ENCODE assay signal across 8 cellular contexts in genomic region chr9:112361602-112362001, GRCh38. TPM values are rescaled to one million over a fixed set of nuclear protein-coding genes. Genes with fewer than 3 reads are reported as not detected.
DNase-seq lines count a peak whose midpoint lies in the region; ATAC-seq and TF ChIP-seq lines count a peak whose summit lies in the region.

No MANE protein-coding gene starts in this region.

- dilution Hi-C loops in IMR-90 (cut with HindIII; ENCODE audit: low sequenced_read_pairs, unreplicated experiment), result no loop called here

- H4K5ac ChIP-seq in IMR-90 (ENCODE audit: low read depth, low read length), result no peak overlapping the region

- H4K8ac ChIP-seq in IMR-90 (ENCODE audit: low read depth in 2 of 2, low read length in 2 of 2), result no peak overlapping the region

- WGBS in IMR-90 (ENCODE audit: extremely low coverage in 2 of 2, insufficient read length in 1 of 2), 2 experiments, result no CpG with 5 or more reads among the region's 4 CpGs
- 8% methylated on average over 4 of the region's 4 CpGs for WGBS in prostate gland

- no peak overlapping the region for H2BK5ac ChIP-seq in IMR-90 (ENCODE audit: low read depth, low read length, poor library complexity, severe bottlenecking)

- H3K4me1 ChIP-seq in IMR-90 (ENCODE audit: control insufficient read depth, insufficient read depth, low read length) (no peaks in the 10 kb centered on the region; the same call in 1 of the 2 replicates), prostate gland (replicated peaks) (no peaks in the 10 kb centered on the region)

- peak; percentile 12 for DNase-seq in Calu3
- peak; percentile 59 for DNase-seq in IMR-90
- DNase-seq in RPMI8226, result peak; percentile 44
- DNase-seq in fibroblast of gingiva (ENCODE audit: low read depth), result peak; percentile 25
- peak; percentile 20 for DNase-seq in prostate gland (ENCODE audit: low spot score)
- no peak for DNase-seq in germinal center (ENCODE audit: low spot score)

- no peak overlapping the region for H2AK5ac ChIP-seq in IMR-90 (ENCODE audit: low read depth, low read length)

- no peak overlapping the region for H3K9ac ChIP-seq in IMR-90 (ENCODE audit: low read depth, low read length)

- H3K14ac ChIP-seq in IMR-90 (replicated peaks; ENCODE audit: low read depth, low read length), result no peak overlapping the region

- H3K4me3 Mint-ChIP-seq in Calu3 (ENCODE audit: low read depth, unreplicated experiment), result no peak overlapping the region

- no peaks in the 10 kb centered on the region for H3K4me1 Mint-ChIP-seq in Calu3 (ENCODE audit: low read depth, unreplicated experiment)

- peak; percentile 50 for TF ChIP-seq RAD21 in IMR-90 (IDR thresholded peaks at IDR 0.05; ENCODE audit: low read length)

- BruUV-seq in Calu3 (replicated peaks; lab: Mats Ljungman, UMichigan) (no TSS peak), IMR-90 (replicated peaks; lab: Mats Ljungman, UMichigan) (no TSS peak)

- no peak overlapping the region for H3K23ac ChIP-seq in IMR-90 (ENCODE audit: low read depth, low read length)

- H3K9me1 ChIP-seq in IMR-90 (ENCODE audit: insufficient read depth, low read length), result no peaks in the 10 kb centered on the region

- H3K27ac Mint-ChIP-seq in Calu3 (ENCODE audit: unreplicated experiment), result no peak overlapping the region

- intact Hi-C loops in Calu3 (cut with micrococcal nuclease; ENCODE audit: unreplicated experiment) (loop anchor here (1.0 to 5.0 kb wide), 4 partner anchors 248 to 599 kb away; no protein-coding TSS in a partner anchor), IMR-90 (cut with micrococcal nuclease) (loop anchor here (1.0 to 2.0 kb wide), 2 partner anchors 264 to 601 kb away; no protein-coding TSS in a partner anchor), prostate gland (cut with DNase I) (loop anchor here (2.0 to 5.0 kb wide), 2 partner anchors 263 to 604 kb away; no protein-coding TSS in a partner anchor)

- H3K4me3 ChIP-seq in IMR-90 (ENCODE audit: insufficient read depth, low read depth, low read length) (no peak overlapping the region), prostate gland (no peak overlapping the region)

- no peak overlapping the region for H2BK20ac ChIP-seq in IMR-90 (ENCODE audit: low read depth, low read length)

- H3K27me3 ChIP-seq in IMR-90 (ENCODE audit: control insufficient read depth, insufficient read depth, low read length), result no peaks in the 10 kb centered on the region
- H3K27me3 ChIP-seq in prostate gland (replicated peaks; ENCODE audit: insufficient read depth), result no peaks in the 10 kb centered on the region

- H2BK120ac ChIP-seq in IMR-90 (ENCODE audit: low read depth, low read length), result no peak overlapping the region

- no peaks in the 10 kb centered on the region for H4K20me1 ChIP-seq in IMR-90 (ENCODE audit: insufficient read depth, low read length)

- H2AK9ac ChIP-seq in IMR-90 (replicated peaks; ENCODE audit: low read depth, low read length, poor library complexity), result no peak overlapping the region

- H3K27ac ChIP-seq in IMR-90 (ENCODE audit: insufficient read depth, low read length) (no peak overlapping the region), prostate gland (no peak overlapping the region)

- H3K36me3 ChIP-seq in IMR-90 (ENCODE audit: control insufficient read depth, insufficient read depth, low read length) (no peaks in the 10 kb centered on the region), prostate gland (no peaks in the 10 kb centered on the region)

- no peak overlapping the region for H3K4ac ChIP-seq in IMR-90 (ENCODE audit: low read depth, low read length)

- H3K36me3 Mint-ChIP-seq in Calu3 (ENCODE audit: insufficient read depth, unreplicated experiment), result no peaks in the 10 kb centered on the region

- 0 out of 3 replicates have a peak overlapping the region, but pooled peaks have one; percentile 84 for H2BK15ac ChIP-seq in IMR-90 (ENCODE audit: low read depth, low read length)

- H3K18ac ChIP-seq in IMR-90 (ENCODE audit: low read depth, low read length), result no peak overlapping the region

- ATAC-seq in IMR-90 (ENCODE audit: low read depth) (peak; percentile 63), HG03045 (IDR thresholded peaks at IDR 0.05; ENCODE audit: unreplicated experiment) (no peak), GM21825 (IDR thresholded peaks at IDR 0.05; ENCODE audit: unreplicated experiment) (no peak)

- POLR2A ChIA-PET in IMR-90 (lab: Charles Lee; ENCODE audit: unreplicated experiment), result no interaction called here

- no peaks in the 10 kb centered on the region for H3K79me1 ChIP-seq in IMR-90 (ENCODE audit: low read depth in 1 of 2, low read length in 2 of 2)

- no peaks in the 10 kb centered on the region for H3K9me3 ChIP-seq in IMR-90 (ENCODE audit: control insufficient read depth, insufficient read depth, low read length)
- no peaks in the 10 kb centered on the region for H3K9me3 ChIP-seq in prostate gland

- H3K27me3 Mint-ChIP-seq in Calu3 (ENCODE audit: unreplicated experiment), result no peaks in the 10 kb centered on the region

- no peak overlapping the region for H2AFZ ChIP-seq in IMR-90 (replicated peaks; ENCODE audit: low read length, poor library complexity)

- in situ Hi-C loops in IMR-90 (cut with MboI; ENCODE audit: low sequenced_read_pairs), result loop anchor here (5.0 kb wide), 2 partner anchors 269 to 599 kb away; no protein-coding TSS in a partner anchor

- no peak overlapping the region for H4K91ac ChIP-seq in IMR-90 (ENCODE audit: insufficient read depth, low read depth, low read length)

- no peak for TF ChIP-seq CTCF in Calu3 (IDR thresholded peaks at IDR 0.05; ENCODE audit: unreplicated experiment)
- peak; percentile 55 for TF ChIP-seq CTCF in IMR-90 (conservative IDR thresholded peaks at IDR 0.05; ENCODE audit: low read depth, low read length)
- TF ChIP-seq CTCF in prostate gland (IDR thresholded peaks at IDR 0.05), result peak in 3 of 4 experiments; percentile 67 to 85 (median 74)

- TF ChIP-seq POLR2A in IMR-90 (IDR thresholded peaks at IDR 0.05; ENCODE audit: low read depth, low read length), result no peak
- no peak for TF ChIP-seq POLR2A in prostate gland (IDR thresholded peaks at IDR 0.05)

- H3K9me3 Mint-ChIP-seq in Calu3 (ENCODE audit: low read depth, unreplicated experiment), result peaks cover 3% of the 10 kb centered on the region

- CTCF ChIA-PET in Calu3 (lab: Charles Lee) (no interaction called here), IMR-90 (lab: Yijun Ruan, JAX) (interaction anchor here (0.6 to 3.4 kb wide), 8 partner anchors 18 to 671 kb away, joined by 3 to 21 read pairs (median 4); partner anchors contain the start of gene HSDL2)

- H3K4me2 ChIP-seq in IMR-90 (ENCODE audit: low read depth, low read length), result peak overlapping the region; percentile 81; the same call in 1 of the 2 replicates

- H3K56ac ChIP-seq in IMR-90 (ENCODE audit: extremely low read depth, insufficient read depth, low read length), result no peak overlapping the region; the same call in 1 of the 2 replicates

TF ChIP-seq in IMR-90, 13 proteins besides CTCF, POLR2A, EP300 and RAD21:
- TF ChIP-seq SMC3 (IDR thresholded peaks at IDR 0.05; ENCODE audit: low read depth, low read length) (peak; percentile 72), MAFK (IDR thresholded peaks at IDR 0.05; ENCODE audit: low read depth, low read length) (no peak), ELK1 (IDR thresholded peaks at IDR 0.05; ENCODE audit: borderline replicate concordance, low read depth, low read length) (no peak)

RNA-seq across cellular contexts. Expression of gene HSDL2, which starts 18.3 kb away (rescaled TPM):
- total RNA-seq in Calu3 (2022), result 24.4 and 27.3 TPM in 2 replicates
- total RNA-seq in IMR-90 (2012; rRNA removed), result 58.6 and 65.8 TPM in 2 replicates
- polyA plus RNA-seq in IMR-90 (2012; rRNA removed), result 13.5 and 17.7 TPM in 2 replicates
- 4.0 and 4.8 TPM in 2 replicates for polyA plus RNA-seq in IMR-90 (2012; cell fraction: cytosol; rRNA removed)
- polyA plus RNA-seq in IMR-90 (2012; cell fraction: nucleus; rRNA removed; ENCODE audit: low replicate concordance), result 1.0 and 9.3 TPM in 2 replicates
- 10 to 100 TPM; 22.2 to 25.2 TPM for total RNA-seq in prostate gland

RNA-seq across cellular contexts. Expression of gene PTBP3, which starts 28.2 kb away (rescaled TPM):
- total RNA-seq in Calu3 (2022) (73.1 and 80.8 TPM in 2 replicates), IMR-90 (2012; rRNA removed) (15.6 and 17.5 TPM in 2 replicates), prostate gland (100 to 1,000 TPM in 1 of 2 donors, 10 to 100 TPM in 1; 56.6 to 140 TPM)
- polyA plus RNA-seq in IMR-90 (2012; rRNA removed), result 8.6 and 11.3 TPM in 2 replicates
- 2.1 and 5.1 TPM in 2 replicates for polyA plus RNA-seq in IMR-90 (2012; cell fraction: cytosol; rRNA removed)
- 10.0 and 15.9 TPM in 2 replicates for polyA plus RNA-seq in IMR-90 (2012; cell fraction: nucleus; rRNA removed; ENCODE audit: low replicate concordance)
